Comparison of ENCODE assay signal across 10 cellular contexts in genomic region chr4:7480423-7480822, GRCh38. TPM values are rescaled to one million over a fixed set of nuclear protein-coding genes. Genes with fewer than 3 reads are reported as not detected.
"Had no signal": no experiment of that assay in that cellular context is flagged by ENCODE, and none has a peak within 500 bp of the region (broad histone marks: within the 10 kb centered on the region; RNA-seq: fewer than 3 reads in every experiment).

No MANE protein-coding gene starts in this region.

- H3K4me2 ChIP-seq: GM23338 had no signal

- H3K27ac ChIP-seq: GM23248 had no signal

- H3K36me3 ChIP-seq: HAP-1 had no signal

- H3K9ac ChIP-seq: GM23248 had no signal

- H3K4me1 ChIP-seq: HAP-1 had no signal

- H3K9me3 ChIP-seq: HAP-1 had no signal

- ATAC-seq: GM23338, HCT116 had no signal

- H3K4me3 ChIP-seq: GM23248, GM23338, HAP-1 had no signal

- H2AFZ ChIP-seq: GM23248, GM23338 had no signal

- DNase-seq: GM23248, H7, H9, HCEC 1CT, HFFc6 had no signal

RNA-seq across cellular contexts. Expression of gene PSAPL1, which starts 45.7 kb away (rescaled TPM):
- total RNA-seq: GM23248, GM23338, H1, H4, HFFc6 had no signal
- polyA plus RNA-seq: GM23248, GM23338 had no signal
